ENCODE assay signal across 1 cellular context in genomic region chr7:41810258-41810576, GRCh38.
TF ChIP-seq lines count a peak whose summit lies in the region.

No MANE protein-coding gene starts in this region.

TF ChIP-seq in GM23338, 12 proteins besides CTCF, POLR2A, EP300 and RAD21 (continued from another document):
- TF ChIP-seq REST (IDR thresholded peaks at IDR 0.05; ENCODE audit: unreplicated experiment) (no peak), STAT1 (IDR thresholded peaks at IDR 0.05; ENCODE audit: unreplicated experiment) (no peak)
